In the genomic region with DNA sequence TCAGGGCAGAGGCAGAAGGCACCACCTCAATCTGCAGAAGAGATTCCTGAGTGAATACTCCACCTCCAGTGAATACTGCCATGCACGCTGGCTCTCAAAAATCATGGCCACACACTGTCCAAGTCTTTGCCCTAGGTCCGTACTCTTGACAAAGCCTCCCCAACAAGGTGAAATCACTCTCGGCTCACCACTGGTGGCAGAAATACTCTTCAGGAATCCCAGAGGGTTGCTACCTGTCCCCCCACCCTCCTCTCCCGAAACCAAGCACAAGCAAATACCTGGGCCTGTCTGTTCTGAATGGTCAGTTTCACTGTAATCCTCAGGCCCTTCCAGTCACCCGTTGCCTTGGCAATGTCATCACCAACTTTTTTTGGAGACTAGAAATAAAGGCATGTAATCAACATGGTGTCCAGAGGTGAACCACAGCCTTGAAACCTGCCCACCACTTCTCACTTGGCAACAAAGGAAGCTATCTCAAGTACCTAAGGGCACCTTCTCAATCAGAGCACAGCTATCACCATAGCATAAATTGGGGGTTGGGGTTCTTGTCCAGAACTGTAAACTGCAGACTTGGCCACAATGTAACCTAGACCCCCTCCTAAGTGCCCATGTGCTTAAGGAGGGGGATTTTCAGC, we compare ENCODE assay signal across 8 cellular contexts. TPM values are rescaled to one million over a fixed set of nuclear protein-coding genes. Genes with fewer than 3 reads are reported as not detected.
DNase-seq lines count a peak whose midpoint lies in the region; ATAC-seq, FAIRE-seq and TF ChIP-seq lines count a peak whose summit lies in the region.

No MANE protein-coding gene starts in this region.

- H3K4me3 ChIP-seq in cardiac muscle cell: peak overlapping the region; percentile 97
- peak overlapping the region; percentile 89 to 100 (median 98) for H3K4me3 ChIP-seq in keratinocyte (ENCODE audit: control insufficient read depth in 2 of 3, extremely low read depth in 1 of 3, insufficient read depth in 2 of 3, low read depth in 1 of 3, low read length in 3 of 3)

- peaks cover 4% of the 10 kb centered on the region for H3K27me3 Mint-ChIP-seq in activated naive CD4-positive, alpha-beta T cell treated with anti-CD3 and anti-CD28 coated beads, Interleukin-2, amount 10 ng/mL, durations not matched to agents 7 days and 5 days
- H3K27me3 Mint-ChIP-seq in type B pancreatic cell: peaks cover 3% of the 10 kb centered on the region

- peak overlapping the region; percentile 94 for H3K4me3 Mint-ChIP-seq in activated naive CD4-positive, alpha-beta T cell treated with anti-CD3 and anti-CD28 coated beads, Interleukin-2, amount 10 ng/mL, durations not matched to agents 7 days and 5 days
- peak overlapping the region; percentile 96 for H3K4me3 Mint-ChIP-seq in type B pancreatic cell

- intact Hi-C loops in left cardiac atrium (cut with DNase I): no loop called here
- intact Hi-C loops in head of caudate nucleus (cut with DNase I): no loop called here

- H3K79me2 ChIP-seq in keratinocyte (ENCODE audit: control insufficient read depth, insufficient read depth, low read length): peaks cover 35% of the 10 kb centered on the region

- no peak for TF ChIP-seq CTCF in cardiac muscle cell (IDR thresholded peaks at IDR 0.05; ENCODE audit: low read depth, low read length)
- TF ChIP-seq CTCF in keratinocyte (optimal IDR thresholded peaks at IDR 0.05 in 1 of 3, IDR thresholded peaks at IDR 0.05 in 1 of 3, conservative IDR thresholded peaks at IDR 0.05 in 1 of 3; ENCODE audit: extremely low read depth in 1 of 3, insufficient read depth in 2 of 3, low read length in 3 of 3): no peak
- TF ChIP-seq CTCF in type B pancreatic cell (conservative IDR thresholded peaks at IDR 0.05): no peak

- no peak for ATAC-seq in left cardiac atrium

- H3K4me1 Mint-ChIP-seq in activated naive CD4-positive, alpha-beta T cell treated with anti-CD3 and anti-CD28 coated beads, Interleukin-2, amount 10 ng/mL, durations not matched to agents 7 days and 5 days: peaks cover 49% of the 10 kb centered on the region
- peaks cover 30% of the 10 kb centered on the region for H3K4me1 Mint-ChIP-seq in type B pancreatic cell (ENCODE audit: unreplicated experiment)

- dilution Hi-C loops in keratinocyte (cut with MboI; ENCODE audit: extremely low pct_ligation_motif_present, low sequenced_read_pairs): no loop called here

- FAIRE-seq in keratinocyte (lab: Jason Lieb, UNC): no peak

- peak overlapping the region; percentile 94 for H3K9ac ChIP-seq in keratinocyte (ENCODE audit: control insufficient read depth, extremely low read depth, insufficient read depth, low read length)

- peaks cover 22% of the 10 kb centered on the region for H3K4me1 ChIP-seq in cardiac muscle cell (ENCODE audit: low read depth)
- peaks cover 18% of the 10 kb centered on the region for H3K4me1 ChIP-seq in keratinocyte (ENCODE audit: control insufficient read depth, extremely low read depth, insufficient read depth, low read length)

- H3K36me3 Mint-ChIP-seq in activated naive CD4-positive, alpha-beta T cell treated with anti-CD3 and anti-CD28 coated beads, Interleukin-2, amount 10 ng/mL, durations not matched to agents 7 days and 5 days: peaks cover 69% of the 10 kb centered on the region
- peaks cover 61% of the 10 kb centered on the region for H3K36me3 Mint-ChIP-seq in type B pancreatic cell

- CTCF ChIA-PET in activated naive CD4-positive, alpha-beta T cell treated with anti-CD3 and anti-CD28 coated beads, Interleukin-2, amount 10 ng/mL, durations not matched to agents 7 days and 5 days (lab: Charles Lee): no interaction called here

- peak overlapping the region; percentile 98 for H3K4me2 ChIP-seq in keratinocyte (ENCODE audit: control insufficient read depth, extremely low read depth, insufficient read depth, low read depth, low read length)

- peaks cover 20% of the 10 kb centered on the region for H3K9me3 Mint-ChIP-seq in activated naive CD4-positive, alpha-beta T cell treated with anti-CD3 and anti-CD28 coated beads, Interleukin-2, amount 10 ng/mL, durations not matched to agents 7 days and 5 days
- no peaks in the 10 kb centered on the region for H3K9me3 Mint-ChIP-seq in type B pancreatic cell

- DNase-seq in cardiac muscle cell (ENCODE audit: low read depth in 1 of 2, low spot score in 1 of 2) (peak in 1 of 2 donors; percentile 31), left cardiac atrium (no peak), keratinocyte (ENCODE audit: low read depth, low spot score) (no peak), type B pancreatic cell (ENCODE audit: extremely low spot score, unreplicated experiment) (no peak), GM19240 (ENCODE audit: insufficient read length, low spot score) (no peak), HuH-7 (ENCODE audit: low spot score) (no peak), head of caudate nucleus (no peak)
- DNase-seq in activated naive CD4-positive, alpha-beta T cell treated with anti-CD3 and anti-CD28 coated beads, Interleukin-2, amount 10 ng/mL, durations not matched to agents 7 days and 5 days: no peak

- peaks cover 4% of the 10 kb centered on the region for H3K9me1 ChIP-seq in keratinocyte (ENCODE audit: control insufficient read depth, extremely low read depth, insufficient read depth, low read length)

- H3K27me3 ChIP-seq in cardiac muscle cell (no peaks in the 10 kb centered on the region), keratinocyte (ENCODE audit: control insufficient read depth, extremely low read depth, insufficient read depth, low read length) (no peaks in the 10 kb centered on the region)

- peak overlapping the region; percentile 97 for H3K27ac Mint-ChIP-seq in activated naive CD4-positive, alpha-beta T cell treated with anti-CD3 and anti-CD28 coated beads, Interleukin-2, amount 10 ng/mL, durations not matched to agents 7 days and 5 days
- peak overlapping the region; percentile 98 for H3K27ac Mint-ChIP-seq in type B pancreatic cell

- peak overlapping the region; percentile 80 for H3K27ac ChIP-seq in cardiac muscle cell
- H3K27ac ChIP-seq in keratinocyte (ENCODE audit: control insufficient read depth, insufficient read depth, low read length): peak overlapping the region; percentile 89

- H3K9me3 ChIP-seq in cardiac muscle cell (ENCODE audit: low read depth): no peaks in the 10 kb centered on the region
- H3K9me3 ChIP-seq in keratinocyte (ENCODE audit: control insufficient read depth, low read depth, low read length): peaks cover 5% of the 10 kb centered on the region

- peaks cover 56% of the 10 kb centered on the region for H4K20me1 ChIP-seq in keratinocyte (ENCODE audit: control insufficient read depth, extremely low read depth, insufficient read depth, low read length)

- H3K36me3 ChIP-seq in cardiac muscle cell (peaks cover 43% of the 10 kb centered on the region), keratinocyte (ENCODE audit: control insufficient read depth in 2 of 2, extremely low read depth in 1 of 2, insufficient read depth in 2 of 2, low read length in 2 of 2) (peaks cover 38 to 60% of the 10 kb centered on the region in 2 experiments)

- H2AFZ ChIP-seq in keratinocyte (ENCODE audit: control insufficient read depth, low read length): no peak overlapping the region

RNA-seq across cellular contexts. Expression of a gene that starts 1.8 kb away (rescaled TPM):
- total RNA-seq in cardiac muscle cell: 1,318 and 1,367 TPM in 2 replicates
- polyA plus RNA-seq in cardiac muscle cell: 335 and 434 TPM in 2 replicates
- total RNA-seq in left cardiac atrium: 100 to 1,000 TPM; 691 to 730 TPM
- polyA plus RNA-seq in keratinocyte: 2,272 to 2,722 TPM (median 2,671 TPM) in 3 replicates
- 2,111 TPM for polyA plus RNA-seq in keratinocyte (2011; ENCODE audit: low read depth)
- 2,958 and 3,580 TPM in 2 replicates for polyA plus RNA-seq in keratinocyte (2011; cell fraction: cytosol; rRNA removed)
- 591 and 603 TPM in 2 replicates for polyA plus RNA-seq in keratinocyte (2011; cell fraction: nucleus; rRNA removed)
- polyA plus RNA-seq in keratinocyte (2012; ENCODE audit: low replicate concordance): 2,339 and 3,674 TPM in 2 replicates
- polyA minus RNA-seq in keratinocyte: 715 to 1,260 TPM (median 822 TPM) in 3 replicates
- 1,132 TPM for polyA minus RNA-seq in keratinocyte (2011; cell fraction: cytosol; rRNA and poly(A)+ RNA removed)
- 139 and 149 TPM in 2 replicates for polyA minus RNA-seq in keratinocyte (2011; cell fraction: nucleus; rRNA and poly(A)+ RNA removed)
- total RNA-seq in type B pancreatic cell (ENCODE audit: low replicate concordance): 1,238 and 1,343 TPM in 2 replicates

RNA-seq across cellular contexts. Expression of a gene that starts 1.9 kb away (rescaled TPM):
- 32.6 and 39.4 TPM in 2 replicates for total RNA-seq in cardiac muscle cell
- polyA plus RNA-seq in cardiac muscle cell: 37.1 and 39.7 TPM in 2 replicates
- total RNA-seq in left cardiac atrium: 10 to 100 TPM; 17.2 to 22.6 TPM
- polyA plus RNA-seq in keratinocyte: 5.2 to 11.6 TPM (median 7.2 TPM) in 3 replicates
- polyA plus RNA-seq in keratinocyte (2011; ENCODE audit: low read depth): 26.7 TPM
- polyA plus RNA-seq in keratinocyte (2011; cell fraction: cytosol; rRNA removed): 4.5 and 7.3 TPM in 2 replicates
- polyA plus RNA-seq in keratinocyte (2011; cell fraction: nucleus; rRNA removed): 22.8 and 27.7 TPM in 2 replicates
- 12.5 and 16.9 TPM in 2 replicates for polyA plus RNA-seq in keratinocyte (2012; ENCODE audit: low replicate concordance)
- polyA minus RNA-seq in keratinocyte: 7.7 to 15.3 TPM (median 8.0 TPM) in 3 replicates
- polyA minus RNA-seq in keratinocyte (2011; cell fraction: cytosol; rRNA and poly(A)+ RNA removed): 8.2 TPM
- 17.3 and 20.0 TPM in 2 replicates for polyA minus RNA-seq in keratinocyte (2011; cell fraction: nucleus; rRNA and poly(A)+ RNA removed)
- 16.0 and 20.6 TPM in 2 replicates for total RNA-seq in type B pancreatic cell (ENCODE audit: low replicate concordance)

RNA-seq across cellular contexts. Expression of a gene that starts 25.3 kb away (rescaled TPM):
- total RNA-seq in cardiac muscle cell (8.2 and 8.8 TPM in 2 replicates), left cardiac atrium (1 to 10 TPM; 6.2 to 6.6 TPM), type B pancreatic cell (ENCODE audit: low replicate concordance) (14.1 and 18.7 TPM in 2 replicates)
- polyA plus RNA-seq in cardiac muscle cell (4.6 and 5.2 TPM in 2 replicates), keratinocyte (4.3 to 6.6 TPM (median 4.8 TPM) in 3 replicates)
- 2.6 TPM for polyA plus RNA-seq in keratinocyte (2011; ENCODE audit: low read depth)
- 3.0 and 4.8 TPM in 2 replicates for polyA plus RNA-seq in keratinocyte (2011; cell fraction: cytosol; rRNA removed)
- polyA plus RNA-seq in keratinocyte (2011; cell fraction: nucleus; rRNA removed): 10.7 and 11.3 TPM in 2 replicates
- 3.6 and 4.8 TPM in 2 replicates for polyA plus RNA-seq in keratinocyte (2012; ENCODE audit: low replicate concordance)
- polyA minus RNA-seq in keratinocyte: 9.1 to 16.4 TPM (median 14.9 TPM) in 3 replicates
- 6.5 TPM for polyA minus RNA-seq in keratinocyte (2011; cell fraction: cytosol; rRNA and poly(A)+ RNA removed)
- 8.7 and 10.6 TPM in 2 replicates for polyA minus RNA-seq in keratinocyte (2011; cell fraction: nucleus; rRNA and poly(A)+ RNA removed)

RNA-seq across cellular contexts. Expression of a gene that starts 52.5 kb away (rescaled TPM):
- total RNA-seq in cardiac muscle cell: 45.1 and 45.3 TPM in 2 replicates
- polyA plus RNA-seq in cardiac muscle cell: 54.2 and 62.2 TPM in 2 replicates
- total RNA-seq in left cardiac atrium: 10 to 100 TPM; 12.1 to 16.1 TPM
- polyA plus RNA-seq in keratinocyte: 7.1 to 14.2 TPM (median 9.5 TPM) in 3 replicates
- 2.4 TPM for polyA plus RNA-seq in keratinocyte (2011; ENCODE audit: low read depth)
- 5.4 and 8.5 TPM in 2 replicates for polyA plus RNA-seq in keratinocyte (2011; cell fraction: cytosol; rRNA removed)
- polyA plus RNA-seq in keratinocyte (2011; cell fraction: nucleus; rRNA removed): 16.8 and 24.0 TPM in 2 replicates
- 7.5 and 9.3 TPM in 2 replicates for polyA plus RNA-seq in keratinocyte (2012; ENCODE audit: low replicate concordance)
- 7.3 to 12.3 TPM (median 8.2 TPM) in 3 replicates for polyA minus RNA-seq in keratinocyte
- polyA minus RNA-seq in keratinocyte (2011; cell fraction: cytosol; rRNA and poly(A)+ RNA removed): 14.0 TPM
- polyA minus RNA-seq in keratinocyte (2011; cell fraction: nucleus; rRNA and poly(A)+ RNA removed): 13.7 and 15.5 TPM in 2 replicates
- total RNA-seq in type B pancreatic cell (ENCODE audit: low replicate concordance): 40.2 and 53.1 TPM in 2 replicates
